Comparison of ENCODE assay signal across 1 cellular context in the genomic region with DNA sequence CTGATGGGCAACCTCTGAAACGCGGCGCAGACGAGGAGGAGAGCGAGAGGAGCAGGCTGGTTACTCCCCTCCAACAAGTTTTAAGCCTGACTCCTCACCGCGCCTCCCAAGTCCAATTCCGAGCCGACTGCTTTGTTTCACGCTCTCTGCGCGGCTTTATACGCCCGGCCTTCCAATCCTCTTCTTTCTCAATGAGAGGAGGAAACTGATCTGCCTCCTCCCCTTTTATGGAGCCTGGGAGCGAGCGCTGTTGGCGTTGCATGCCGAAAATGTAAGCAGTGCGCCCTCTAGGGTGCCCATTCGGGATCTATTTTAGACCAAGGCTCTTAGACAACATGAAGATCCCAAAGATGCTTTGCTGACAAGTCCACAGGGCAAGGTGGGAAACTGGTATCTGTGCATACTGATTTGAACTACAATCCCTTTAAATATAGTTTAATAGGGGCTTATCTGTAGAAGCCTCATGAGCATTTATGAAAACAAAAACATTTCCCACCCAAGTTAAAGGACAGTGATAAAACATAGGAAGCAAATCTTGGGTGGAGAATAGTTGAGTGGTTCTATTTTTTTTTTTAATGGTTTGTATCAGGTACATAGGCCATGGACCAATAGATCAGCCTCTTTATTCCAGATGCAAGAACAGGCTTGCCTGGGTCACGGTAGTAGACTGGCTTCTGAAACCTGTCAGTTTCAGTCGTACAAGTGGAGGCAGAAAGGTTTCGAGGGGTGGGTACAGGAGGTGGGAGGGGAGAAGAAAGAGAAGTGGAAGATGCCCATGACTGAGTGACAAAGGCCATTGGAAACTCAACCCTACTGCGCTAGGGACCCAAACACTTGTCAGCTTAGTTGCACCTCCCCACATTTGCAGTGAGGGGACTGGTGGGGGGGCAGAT.
TF ChIP-seq lines count a peak whose summit lies in the region.

A gene with protein sequence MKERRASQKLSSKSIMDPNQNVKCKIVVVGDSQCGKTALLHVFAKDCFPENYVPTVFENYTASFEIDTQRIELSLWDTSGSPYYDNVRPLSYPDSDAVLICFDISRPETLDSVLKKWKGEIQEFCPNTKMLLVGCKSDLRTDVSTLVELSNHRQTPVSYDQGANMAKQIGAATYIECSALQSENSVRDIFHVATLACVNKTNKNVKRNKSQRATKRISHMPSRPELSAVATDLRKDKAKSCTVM (minus strand): TSS at position 131 of the 893 bp plus-strand sequence. CDS start 250 bp downstream, outside the sequence.

TF ChIP-seq in HepG2, 621 proteins besides CTCF, POLR2A, EP300 and RAD21 (continued from another document and continues in another):
- TF ChIP-seq ZNF800 (CRISPR knock-in tag; IDR thresholded peaks at IDR 0.05) (0 out of 2 replicates have a peak, but pooled peaks have one; percentile 85), ZNF337 (CRISPR knock-in tag; IDR thresholded peaks at IDR 0.05; ENCODE audit: borderline replicate concordance, low read depth) (no peak), CCDC6 (CRISPR knock-in tag; IDR thresholded peaks at IDR 0.05) (no peak), FOXJ3 (CRISPR knock-in tag; IDR thresholded peaks at IDR 0.05; ENCODE audit: borderline replicate concordance) (no peak), MTERF4 (CRISPR knock-in tag; IDR thresholded peaks at IDR 0.05) (no peak), HDAC6 (IDR thresholded peaks at IDR 0.05; ENCODE audit: low read depth, low read length) (no peak), ZNF792 (CRISPR knock-in tag; IDR thresholded peaks at IDR 0.05) (no peak), HNRNPK (IDR thresholded peaks at IDR 0.05; ENCODE audit: low read depth, low read length, poor library complexity, severe bottlenecking) (no peak), ZMYM4 (CRISPR knock-in tag; IDR thresholded peaks at IDR 0.05) (peak; percentile 56; the same call in 1 of the 2 replicates), FOXA3 (CRISPR knock-in tag; IDR thresholded peaks at IDR 0.05) (no peak), EHMT2 (IDR thresholded peaks at IDR 0.05; ENCODE audit: borderline replicate concordance, low read depth, low read length) (no peak), STAG1 (CRISPR knock-in tag; IDR thresholded peaks at IDR 0.05) (peak; percentile 86), THAP11 (CRISPR knock-in tag; IDR thresholded peaks at IDR 0.05) (0 out of 2 replicates have a peak, but pooled peaks have one; percentile 28), MTF2 (CRISPR knock-in tag; IDR thresholded peaks at IDR 0.05; ENCODE audit: borderline replicate concordance) (no peak), MAFF (IDR thresholded peaks at IDR 0.05; ENCODE audit: low read depth, low read length) (no peak), ZBTB7A (CRISPR knock-in tag; IDR thresholded peaks at IDR 0.05) (no peak), AKAP8 (CRISPR knock-in tag; IDR thresholded peaks at IDR 0.05) (no peak), RBFOX2 (IDR thresholded peaks at IDR 0.05; ENCODE audit: low read depth, low read length) (no peak), SRY (CRISPR knock-in tag; IDR thresholded peaks at IDR 0.05) (no peak), HNF1B (CRISPR knock-in tag; IDR thresholded peaks at IDR 0.05) (peak; percentile 47; the same call in 1 of the 2 replicates), TARDBP (CRISPR knock-in tag; IDR thresholded peaks at IDR 0.05) (peak; percentile 54; the same call in 1 of the 2 replicates), NKX3-1 (CRISPR knock-in tag; IDR thresholded peaks at IDR 0.05) (no peak), HNF4A (CRISPR knock-in tag; IDR thresholded peaks at IDR 0.05) (no peak), ZNF232 (CRISPR knock-in tag; IDR thresholded peaks at IDR 0.05; ENCODE audit: borderline replicate concordance) (no peak), MIER3 (CRISPR knock-in tag; IDR thresholded peaks at IDR 0.05; ENCODE audit: borderline replicate concordance) (peak; percentile 44; the same call in 1 of the 2 replicates), ZNF12 (CRISPR knock-in tag; IDR thresholded peaks at IDR 0.05) (no peak), KDM2A (CRISPR knock-in tag; IDR thresholded peaks at IDR 0.05; ENCODE audit: borderline replicate concordance, low read depth) (peak; percentile 81; the same call in 1 of the 2 replicates), FOXK1 (CRISPR knock-in tag; IDR thresholded peaks at IDR 0.05; ENCODE audit: borderline replicate concordance, low read depth) (0 out of 2 replicates have a peak, but pooled peaks have one; percentile 17)
- TF ChIP-seq, protein P1, sequence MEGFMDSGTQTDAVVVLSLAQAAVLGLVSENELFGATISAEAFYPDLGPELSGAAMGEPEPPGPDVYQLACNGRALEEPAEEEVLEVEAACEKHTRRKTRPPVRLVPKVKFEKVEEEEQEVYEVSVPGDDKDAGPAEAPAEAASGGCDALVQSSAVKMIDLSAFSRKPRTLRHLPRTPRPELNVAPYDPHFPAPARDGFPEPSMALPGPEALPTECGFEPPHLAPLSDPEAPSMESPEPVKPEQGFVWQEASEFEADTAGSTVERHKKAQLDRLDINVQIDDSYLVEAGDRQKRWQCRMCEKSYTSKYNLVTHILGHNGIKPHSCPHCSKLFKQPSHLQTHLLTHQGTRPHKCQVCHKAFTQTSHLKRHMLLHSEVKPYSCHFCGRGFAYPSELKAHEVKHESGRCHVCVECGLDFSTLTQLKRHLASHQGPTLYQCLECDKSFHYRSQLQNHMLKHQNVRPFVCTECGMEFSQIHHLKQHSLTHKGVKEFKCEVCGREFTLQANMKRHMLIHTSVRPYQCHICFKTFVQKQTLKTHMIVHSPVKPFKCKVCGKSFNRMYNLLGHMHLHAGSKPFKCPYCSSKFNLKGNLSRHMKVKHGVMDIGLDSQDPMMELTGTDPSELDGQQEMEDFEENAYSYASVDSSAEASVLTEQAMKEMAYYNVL (CRISPR knock-in tag; IDR thresholded peaks at IDR 0.05; ENCODE audit: borderline replicate concordance) = 0 out of 2 replicates have a peak, but pooled peaks have one; percentile 19
- TF ChIP-seq, protein P2, sequence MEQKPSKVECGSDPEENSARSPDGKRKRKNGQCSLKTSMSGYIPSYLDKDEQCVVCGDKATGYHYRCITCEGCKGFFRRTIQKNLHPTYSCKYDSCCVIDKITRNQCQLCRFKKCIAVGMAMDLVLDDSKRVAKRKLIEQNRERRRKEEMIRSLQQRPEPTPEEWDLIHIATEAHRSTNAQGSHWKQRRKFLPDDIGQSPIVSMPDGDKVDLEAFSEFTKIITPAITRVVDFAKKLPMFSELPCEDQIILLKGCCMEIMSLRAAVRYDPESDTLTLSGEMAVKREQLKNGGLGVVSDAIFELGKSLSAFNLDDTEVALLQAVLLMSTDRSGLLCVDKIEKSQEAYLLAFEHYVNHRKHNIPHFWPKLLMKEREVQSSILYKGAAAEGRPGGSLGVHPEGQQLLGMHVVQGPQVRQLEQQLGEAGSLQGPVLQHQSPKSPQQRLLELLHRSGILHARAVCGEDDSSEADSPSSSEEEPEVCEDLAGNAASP (CRISPR knock-in tag; IDR thresholded peaks at IDR 0.05; ENCODE audit: borderline replicate concordance) = 0 out of 2 replicates have a peak, but pooled peaks have one; percentile 32
- TF ChIP-seq, protein P3, sequence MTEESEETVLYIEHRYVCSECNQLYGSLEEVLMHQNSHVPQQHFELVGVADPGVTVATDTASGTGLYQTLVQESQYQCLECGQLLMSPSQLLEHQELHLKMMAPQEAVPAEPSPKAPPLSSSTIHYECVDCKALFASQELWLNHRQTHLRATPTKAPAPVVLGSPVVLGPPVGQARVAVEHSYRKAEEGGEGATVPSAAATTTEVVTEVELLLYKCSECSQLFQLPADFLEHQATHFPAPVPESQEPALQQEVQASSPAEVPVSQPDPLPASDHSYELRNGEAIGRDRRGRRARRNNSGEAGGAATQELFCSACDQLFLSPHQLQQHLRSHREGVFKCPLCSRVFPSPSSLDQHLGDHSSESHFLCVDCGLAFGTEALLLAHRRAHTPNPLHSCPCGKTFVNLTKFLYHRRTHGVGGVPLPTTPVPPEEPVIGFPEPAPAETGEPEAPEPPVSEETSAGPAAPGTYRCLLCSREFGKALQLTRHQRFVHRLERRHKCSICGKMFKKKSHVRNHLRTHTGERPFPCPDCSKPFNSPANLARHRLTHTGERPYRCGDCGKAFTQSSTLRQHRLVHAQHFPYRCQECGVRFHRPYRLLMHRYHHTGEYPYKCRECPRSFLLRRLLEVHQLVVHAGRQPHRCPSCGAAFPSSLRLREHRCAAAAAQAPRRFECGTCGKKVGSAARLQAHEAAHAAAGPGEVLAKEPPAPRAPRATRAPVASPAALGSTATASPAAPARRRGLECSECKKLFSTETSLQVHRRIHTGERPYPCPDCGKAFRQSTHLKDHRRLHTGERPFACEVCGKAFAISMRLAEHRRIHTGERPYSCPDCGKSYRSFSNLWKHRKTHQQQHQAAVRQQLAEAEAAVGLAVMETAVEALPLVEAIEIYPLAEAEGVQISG (CRISPR knock-in tag; IDR thresholded peaks at IDR 0.05) = peak; percentile 50; the same call in 1 of the 2 replicates
- TF ChIP-seq, protein P4, sequence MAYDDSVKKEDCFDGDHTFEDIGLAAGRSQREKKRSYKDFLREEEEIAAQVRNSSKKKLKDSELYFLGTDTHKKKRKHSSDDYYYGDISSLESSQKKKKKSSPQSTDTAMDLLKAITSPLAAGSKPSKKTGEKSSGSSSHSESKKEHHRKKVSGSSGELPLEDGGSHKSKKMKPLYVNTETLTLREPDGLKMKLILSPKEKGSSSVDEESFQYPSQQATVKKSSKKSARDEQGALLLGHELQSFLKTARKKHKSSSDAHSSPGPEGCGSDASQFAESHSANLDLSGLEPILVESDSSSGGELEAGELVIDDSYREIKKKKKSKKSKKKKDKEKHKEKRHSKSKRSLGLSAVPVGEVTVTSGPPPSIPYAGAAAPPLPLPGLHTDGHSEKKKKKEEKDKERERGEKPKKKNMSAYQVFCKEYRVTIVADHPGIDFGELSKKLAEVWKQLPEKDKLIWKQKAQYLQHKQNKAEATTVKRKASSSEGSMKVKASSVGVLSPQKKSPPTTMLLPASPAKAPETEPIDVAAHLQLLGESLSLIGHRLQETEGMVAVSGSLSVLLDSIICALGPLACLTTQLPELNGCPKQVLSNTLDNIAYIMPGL (CRISPR knock-in tag; IDR thresholded peaks at IDR 0.05; ENCODE audit: borderline replicate concordance in 1 of 2, low read depth in 1 of 2) = peak in 1 of 2 experiments; percentile 58; a peak in 1 of 4 replicates
- TF ChIP-seq, protein P5, sequence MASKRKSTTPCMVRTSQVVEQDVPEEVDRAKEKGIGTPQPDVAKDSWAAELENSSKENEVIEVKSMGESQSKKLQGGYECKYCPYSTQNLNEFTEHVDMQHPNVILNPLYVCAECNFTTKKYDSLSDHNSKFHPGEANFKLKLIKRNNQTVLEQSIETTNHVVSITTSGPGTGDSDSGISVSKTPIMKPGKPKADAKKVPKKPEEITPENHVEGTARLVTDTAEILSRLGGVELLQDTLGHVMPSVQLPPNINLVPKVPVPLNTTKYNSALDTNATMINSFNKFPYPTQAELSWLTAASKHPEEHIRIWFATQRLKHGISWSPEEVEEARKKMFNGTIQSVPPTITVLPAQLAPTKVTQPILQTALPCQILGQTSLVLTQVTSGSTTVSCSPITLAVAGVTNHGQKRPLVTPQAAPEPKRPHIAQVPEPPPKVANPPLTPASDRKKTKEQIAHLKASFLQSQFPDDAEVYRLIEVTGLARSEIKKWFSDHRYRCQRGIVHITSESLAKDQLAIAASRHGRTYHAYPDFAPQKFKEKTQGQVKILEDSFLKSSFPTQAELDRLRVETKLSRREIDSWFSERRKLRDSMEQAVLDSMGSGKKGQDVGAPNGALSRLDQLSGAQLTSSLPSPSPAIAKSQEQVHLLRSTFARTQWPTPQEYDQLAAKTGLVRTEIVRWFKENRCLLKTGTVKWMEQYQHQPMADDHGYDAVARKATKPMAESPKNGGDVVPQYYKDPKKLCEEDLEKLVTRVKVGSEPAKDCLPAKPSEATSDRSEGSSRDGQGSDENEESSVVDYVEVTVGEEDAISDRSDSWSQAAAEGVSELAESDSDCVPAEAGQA (IDR thresholded peaks at IDR 0.05; ENCODE audit: low read depth) = no peak
- TF ChIP-seq, protein P5 (CRISPR knock-in tag; IDR thresholded peaks at IDR 0.05; ENCODE audit: borderline replicate concordance) = no peak
